1 cellular context compared by ENCODE assay signal in genomic region chr19:45770192-45771101, GRCh38.
TF ChIP-seq lines count a peak whose summit lies in the region.

No MANE protein-coding gene starts in this region.

TF ChIP-seq in HepG2, 621 proteins besides CTCF, POLR2A, EP300 and RAD21 (continued from another document and continues in another):
- TF ChIP-seq ZNF510 (CRISPR knock-in tag; IDR thresholded peaks at IDR 0.05; ENCODE audit: low read depth): 0 out of 2 replicates have a peak, but pooled peaks have one; percentile 90
- TF ChIP-seq, protein P1, sequence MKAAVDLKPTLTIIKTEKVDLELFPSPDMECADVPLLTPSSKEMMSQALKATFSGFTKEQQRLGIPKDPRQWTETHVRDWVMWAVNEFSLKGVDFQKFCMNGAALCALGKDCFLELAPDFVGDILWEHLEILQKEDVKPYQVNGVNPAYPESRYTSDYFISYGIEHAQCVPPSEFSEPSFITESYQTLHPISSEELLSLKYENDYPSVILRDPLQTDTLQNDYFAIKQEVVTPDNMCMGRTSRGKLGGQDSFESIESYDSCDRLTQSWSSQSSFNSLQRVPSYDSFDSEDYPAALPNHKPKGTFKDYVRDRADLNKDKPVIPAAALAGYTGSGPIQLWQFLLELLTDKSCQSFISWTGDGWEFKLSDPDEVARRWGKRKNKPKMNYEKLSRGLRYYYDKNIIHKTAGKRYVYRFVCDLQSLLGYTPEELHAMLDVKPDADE (CRISPR knock-in tag; IDR thresholded peaks at IDR 0.05): no peak
- peak; percentile 89 for TF ChIP-seq ZNF430 (CRISPR knock-in tag; IDR thresholded peaks at IDR 0.05)
- no peak for TF ChIP-seq ARID2 (CRISPR knock-in tag; IDR thresholded peaks at IDR 0.05; ENCODE audit: borderline replicate concordance)
- TF ChIP-seq GATA4 (IDR thresholded peaks at IDR 0.05; ENCODE audit: borderline replicate concordance, low read depth): no peak
- peak; percentile 72 for TF ChIP-seq POLR2AphosphoS2 (IDR thresholded peaks at IDR 0.05; ENCODE audit: low read depth, low read length)
- peak; percentile 69; the same call in 1 of the 2 replicates for TF ChIP-seq KDM4B (CRISPR knock-in tag; IDR thresholded peaks at IDR 0.05)
- TF ChIP-seq MTF1 (CRISPR knock-in tag; IDR thresholded peaks at IDR 0.05): 0 out of 2 replicates have a peak, but pooled peaks have one; percentile 53
- TF ChIP-seq SAP130 (CRISPR knock-in tag; IDR thresholded peaks at IDR 0.05; ENCODE audit: low read depth): peak; percentile 81
- peak; percentile 90 for TF ChIP-seq TAF15 (IDR thresholded peaks at IDR 0.05; ENCODE audit: low read depth, low read length, poor library complexity, severe bottlenecking)
- 0 out of 2 replicates have a peak, but pooled peaks have one; percentile 34 for TF ChIP-seq MLX (CRISPR knock-in tag; IDR thresholded peaks at IDR 0.05)
- peak; percentile 86; the same call in 1 of the 2 replicates for TF ChIP-seq FUBP1 (CRISPR knock-in tag; IDR thresholded peaks at IDR 0.05; ENCODE audit: borderline replicate concordance)
- TF ChIP-seq ZNF788 (CRISPR knock-in tag; IDR thresholded peaks at IDR 0.05; ENCODE audit: borderline replicate concordance): peak; percentile 81; the same call in 1 of the 2 replicates
- TF ChIP-seq, protein P2, sequence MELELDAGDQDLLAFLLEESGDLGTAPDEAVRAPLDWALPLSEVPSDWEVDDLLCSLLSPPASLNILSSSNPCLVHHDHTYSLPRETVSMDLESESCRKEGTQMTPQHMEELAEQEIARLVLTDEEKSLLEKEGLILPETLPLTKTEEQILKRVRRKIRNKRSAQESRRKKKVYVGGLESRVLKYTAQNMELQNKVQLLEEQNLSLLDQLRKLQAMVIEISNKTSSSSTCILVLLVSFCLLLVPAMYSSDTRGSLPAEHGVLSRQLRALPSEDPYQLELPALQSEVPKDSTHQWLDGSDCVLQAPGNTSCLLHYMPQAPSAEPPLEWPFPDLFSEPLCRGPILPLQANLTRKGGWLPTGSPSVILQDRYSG (CRISPR knock-in tag; IDR thresholded peaks at IDR 0.05): no peak
- TF ChIP-seq, protein P3, sequence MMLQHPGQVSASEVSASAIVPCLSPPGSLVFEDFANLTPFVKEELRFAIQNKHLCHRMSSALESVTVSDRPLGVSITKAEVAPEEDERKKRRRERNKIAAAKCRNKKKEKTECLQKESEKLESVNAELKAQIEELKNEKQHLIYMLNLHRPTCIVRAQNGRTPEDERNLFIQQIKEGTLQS (CRISPR knock-in tag; IDR thresholded peaks at IDR 0.05): no peak
- peak; percentile 90; the same call in 1 of the 2 replicates for TF ChIP-seq SAFB2 (CRISPR knock-in tag; IDR thresholded peaks at IDR 0.05; ENCODE audit: borderline replicate concordance, low read depth)
- TF ChIP-seq GABPA (IDR thresholded peaks at IDR 0.05; ENCODE audit: low read depth, low read length): no peak
- peak; percentile 25; the same call in 1 of the 2 replicates for TF ChIP-seq GABPA (CRISPR knock-in tag; IDR thresholded peaks at IDR 0.05; ENCODE audit: low read depth)
- peak; percentile 92 for TF ChIP-seq RNF2 (conservative IDR thresholded peaks at IDR 0.05; ENCODE audit: low read depth)
- TF ChIP-seq MAFK (conservative IDR thresholded peaks at IDR 0.05 in 1 of 2, IDR thresholded peaks at IDR 0.05 in 1 of 2; ENCODE audit: low read length in 2 of 2): no peak
- peak; percentile 85; the same call in 1 of the 2 replicates for TF ChIP-seq ZNF558 (CRISPR knock-in tag; IDR thresholded peaks at IDR 0.05; ENCODE audit: borderline replicate concordance)
- TF ChIP-seq TCF12 (IDR thresholded peaks at IDR 0.05): no peak
- TF ChIP-seq TCF12 (CRISPR knock-in tag; IDR thresholded peaks at IDR 0.05): peak; percentile 86; the same call in 1 of the 2 replicates
- peak; percentile 61; the same call in 1 of the 2 replicates for TF ChIP-seq ZNF616 (CRISPR knock-in tag; IDR thresholded peaks at IDR 0.05; ENCODE audit: low read depth)
- peak; percentile 48; the same call in 1 of the 2 replicates for TF ChIP-seq ZNF414 (CRISPR knock-in tag; IDR thresholded peaks at IDR 0.05)
- peak; percentile 90; the same call in 1 of the 2 replicates for TF ChIP-seq ZNF713 (CRISPR knock-in tag; IDR thresholded peaks at IDR 0.05)
- TF ChIP-seq EED (CRISPR knock-in tag; IDR thresholded peaks at IDR 0.05): no peak
- TF ChIP-seq, protein P4, sequence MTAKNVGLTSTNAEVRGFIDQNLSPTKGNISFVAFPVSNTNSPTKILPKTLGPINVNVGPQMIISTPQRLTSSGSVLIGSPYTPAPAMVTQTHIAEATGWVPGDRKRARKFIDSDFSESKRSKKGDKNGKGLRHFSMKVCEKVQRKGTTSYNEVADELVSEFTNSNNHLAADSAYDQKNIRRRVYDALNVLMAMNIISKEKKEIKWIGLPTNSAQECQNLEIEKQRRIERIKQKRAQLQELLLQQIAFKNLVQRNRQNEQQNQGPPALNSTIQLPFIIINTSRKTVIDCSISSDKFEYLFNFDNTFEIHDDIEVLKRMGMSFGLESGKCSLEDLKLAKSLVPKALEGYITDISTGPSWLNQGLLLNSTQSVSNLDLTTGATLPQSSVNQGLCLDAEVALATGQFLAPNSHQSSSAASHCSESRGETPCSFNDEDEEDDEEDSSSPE (CRISPR knock-in tag; IDR thresholded peaks at IDR 0.05): peak; percentile 30; the same call in 1 of the 2 replicates
- peak; percentile 86; the same call in 1 of the 2 replicates for TF ChIP-seq NCOA5 (CRISPR knock-in tag; IDR thresholded peaks at IDR 0.05)
- TF ChIP-seq ZSCAN31 (CRISPR knock-in tag; IDR thresholded peaks at IDR 0.05; ENCODE audit: low read depth): peak; percentile 69; the same call in 1 of the 2 replicates
- no peak for TF ChIP-seq JUN (CRISPR knock-in tag; IDR thresholded peaks at IDR 0.05)
- no peak for TF ChIP-seq ZBTB1 (CRISPR knock-in tag; IDR thresholded peaks at IDR 0.05; ENCODE audit: borderline replicate concordance)
- peak; percentile 51 for TF ChIP-seq PRDM15 (CRISPR knock-in tag; IDR thresholded peaks at IDR 0.05)
- TF ChIP-seq, protein P5, sequence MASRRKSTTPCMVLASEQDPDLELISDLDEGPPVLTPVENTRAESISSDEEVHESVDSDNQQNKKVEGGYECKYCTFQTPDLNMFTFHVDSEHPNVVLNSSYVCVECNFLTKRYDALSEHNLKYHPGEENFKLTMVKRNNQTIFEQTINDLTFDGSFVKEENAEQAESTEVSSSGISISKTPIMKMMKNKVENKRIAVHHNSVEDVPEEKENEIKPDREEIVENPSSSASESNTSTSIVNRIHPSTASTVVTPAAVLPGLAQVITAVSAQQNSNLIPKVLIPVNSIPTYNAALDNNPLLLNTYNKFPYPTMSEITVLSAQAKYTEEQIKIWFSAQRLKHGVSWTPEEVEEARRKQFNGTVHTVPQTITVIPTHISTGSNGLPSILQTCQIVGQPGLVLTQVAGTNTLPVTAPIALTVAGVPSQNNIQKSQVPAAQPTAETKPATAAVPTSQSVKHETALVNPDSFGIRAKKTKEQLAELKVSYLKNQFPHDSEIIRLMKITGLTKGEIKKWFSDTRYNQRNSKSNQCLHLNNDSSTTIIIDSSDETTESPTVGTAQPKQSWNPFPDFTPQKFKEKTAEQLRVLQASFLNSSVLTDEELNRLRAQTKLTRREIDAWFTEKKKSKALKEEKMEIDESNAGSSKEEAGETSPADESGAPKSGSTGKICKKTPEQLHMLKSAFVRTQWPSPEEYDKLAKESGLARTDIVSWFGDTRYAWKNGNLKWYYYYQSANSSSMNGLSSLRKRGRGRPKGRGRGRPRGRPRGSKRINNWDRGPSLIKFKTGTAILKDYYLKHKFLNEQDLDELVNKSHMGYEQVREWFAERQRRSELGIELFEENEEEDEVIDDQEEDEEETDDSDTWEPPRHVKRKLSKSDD (CRISPR knock-in tag; IDR thresholded peaks at IDR 0.05; ENCODE audit: low read depth): 0 out of 2 replicates have a peak, but pooled peaks have one; percentile 49
- peak; percentile 29 for TF ChIP-seq ZNF256 (CRISPR knock-in tag; conservative IDR thresholded peaks at IDR 0.05)
- TF ChIP-seq NFYB (CRISPR knock-in tag; IDR thresholded peaks at IDR 0.05): peak; percentile 90
- TF ChIP-seq SALL1 (CRISPR knock-in tag; IDR thresholded peaks at IDR 0.05): peak; percentile 5; the same call in 1 of the 2 replicates
- TF ChIP-seq XBP1 (CRISPR knock-in tag; IDR thresholded peaks at IDR 0.05): peak; percentile 73; the same call in 1 of the 2 replicates
- peak; percentile 54; the same call in 1 of the 2 replicates for TF ChIP-seq ZNF609 (CRISPR knock-in tag; IDR thresholded peaks at IDR 0.05; ENCODE audit: borderline replicate concordance)
- no peak for TF ChIP-seq ZNF446 (CRISPR knock-in tag; IDR thresholded peaks at IDR 0.05)
- no peak for TF ChIP-seq DNMT1 (CRISPR knock-in tag; IDR thresholded peaks at IDR 0.05)
- peak; percentile 44; the same call in 1 of the 2 replicates for TF ChIP-seq ZNF776 (CRISPR knock-in tag; IDR thresholded peaks at IDR 0.05)
- no peak for TF ChIP-seq SSRP1 (CRISPR knock-in tag; IDR thresholded peaks at IDR 0.05)
- TF ChIP-seq ZNF501 (CRISPR knock-in tag; IDR thresholded peaks at IDR 0.05): peak; percentile 93
